Comparison of ENCODE assay signal across 16 cellular contexts in genomic region chr22:16567617-16568424, GRCh38. TPM values are rescaled to one million over a fixed set of nuclear protein-coding genes. Genes with fewer than 3 reads are reported as not detected.
DNase-seq lines count a peak whose midpoint lies in the region; ATAC-seq, FAIRE-seq and TF ChIP-seq lines count a peak whose summit lies in the region.
"Not testable (repeated sequence)": the region's sequence is repeated elsewhere in the genome, so short reads cannot be mapped to it uniquely, and the experiment has no call there.
"Had no signal": no experiment of that assay in that cellular context is flagged by ENCODE, and none has a peak within 500 bp of the region (broad histone marks: within the 10 kb centered on the region; RNA-seq: fewer than 3 reads in every experiment).

No MANE protein-coding gene starts in this region.

- BruUV-seq in K562 (replicated peaks; lab: Mats Ljungman, UMichigan); endothelial cell of umbilical vein (replicated peaks; lab: Mats Ljungman, UMichigan): not testable (repeated sequence)

- H3K4me3 ChIP-seq in MG63; K562; endothelial cell of umbilical vein (replicated peaks in 1 of 3; ENCODE audit: insufficient read depth in 1 of 3, low read depth in 1 of 3, low read length in 3 of 3); right cardiac atrium (ENCODE audit: low read length); neuronal stem cell (ENCODE audit: low read length in 2 of 2); spleen; aorta (ENCODE audit: low read length in 2 of 2): not testable (repeated sequence)

- WGBS in K562 (ENCODE audit: insufficient coverage, low coverage, missing lambda C conversion rate) = 6% methylated on average over 13 of the region's 13 CpGs
- 84% methylated on average over 13 of the region's 13 CpGs for WGBS in right cardiac atrium
- no CpG with 5 or more reads among the region's 13 CpGs for WGBS in neuronal stem cell (ENCODE audit: extremely low coverage in 2 of 2, insufficient read length in 2 of 2, insufficient replicate concordance in 1 of 2), 2 donors
- 87 to 100% (median 91%) methylated on average over 1 to 13 of the region's 13 CpGs for whole genome bisulfite sequencing in spleen, 5 donors
- WGBS in aorta, 2 donors = 83 to 88% methylated on average over 13 of the region's 13 CpGs

- CTCF ChIA-PET in K562 (lab: Yijun Ruan, JAX; ENCODE audit: low intra/inter-chr PET ratio); endothelial cell of umbilical vein (lab: Charles Lee): not testable (repeated sequence)

- H3K27ac ChIP-seq in K562 (ENCODE audit: extremely low read depth, low read depth, low read length); endothelial cell of umbilical vein (ENCODE audit: insufficient read depth, low read depth, low read length); right cardiac atrium (ENCODE audit: low read length); neuronal stem cell (replicated peaks; ENCODE audit: low read length); spleen; aorta (ENCODE audit: low read depth in 1 of 2, low read length in 2 of 2): not testable (repeated sequence)

- not testable (repeated sequence) for H3K4ac ChIP-seq in neuronal stem cell (ENCODE audit: low read length)

- in situ Hi-C loops in K562 (cut with MboI) = not testable (repeated sequence)

- not testable (repeated sequence) for H3K79me1 ChIP-seq in neuronal stem cell (ENCODE audit: low read depth, low read length)

- H2BK120ac ChIP-seq in neuronal stem cell (ENCODE audit: low read depth, low read length) = not testable (repeated sequence)

- not testable (repeated sequence) for TF ChIP-seq EP300 in K562 (IDR thresholded peaks at IDR 0.05; ENCODE audit: low read length)

- not testable (repeated sequence) for TF ChIP-seq POLR2A in K562 (conservative IDR thresholded peaks at IDR 0.05); endothelial cell of umbilical vein (IDR thresholded peaks at IDR 0.05; ENCODE audit: low read depth, low read length); spleen (IDR thresholded peaks at IDR 0.05)

- H4K91ac ChIP-seq in neuronal stem cell (ENCODE audit: low read depth, low read length, poor library complexity) = not testable (repeated sequence)

- H3K79me2 ChIP-seq in K562 (ENCODE audit: control insufficient read depth, insufficient read depth, low read length); endothelial cell of umbilical vein (ENCODE audit: control insufficient read depth, insufficient read depth, low read length): not testable (repeated sequence)

- not testable (repeated sequence) for H2AK5ac ChIP-seq in neuronal stem cell (ENCODE audit: low read depth, low read length)

- TF ChIP-seq CTCF in K562 (IDR thresholded peaks at IDR 0.05 in 2 of 3, conservative IDR thresholded peaks at IDR 0.05 in 1 of 3; ENCODE audit: insufficient read depth in 2 of 3, low read depth in 1 of 3, low read length in 3 of 3); endothelial cell of umbilical vein (IDR thresholded peaks at IDR 0.05; ENCODE audit: extremely low read depth in 1 of 2, insufficient read depth in 1 of 2, low read depth in 1 of 2, low read length in 2 of 2); spleen (IDR thresholded peaks at IDR 0.05 in 8 of 11, conservative IDR thresholded peaks at IDR 0.05 in 3 of 11): not testable (repeated sequence)

- H2BK12ac ChIP-seq in neuronal stem cell (ENCODE audit: low read length) = not testable (repeated sequence)

- H2AFZ ChIP-seq in K562 (ENCODE audit: low read depth, low read length); endothelial cell of umbilical vein (ENCODE audit: low read depth, low read length); neuronal stem cell (ENCODE audit: low read length): not testable (repeated sequence)

- POLR2A ChIA-PET in K562 (lab: Yijun Ruan, JAX) = interaction anchor here (0.5 kb wide), 1 partner anchor 15 kb away, joined by 3 read pairs; no protein-coding TSS in a partner anchor
- POLR2A ChIA-PET in endothelial cell of umbilical vein (lab: Charles Lee) = not testable (repeated sequence)

- peak; percentile 31 for DNase-seq in MG63
- not testable (repeated sequence) for DNase-seq in K562 (ENCODE audit: extremely low read depth in 1 of 4, low spot score in 3 of 4); endothelial cell of umbilical vein (ENCODE audit: low read depth, low spot score); neuronal stem cell (ENCODE audit: low spot score)
- peak in 2 of 3 donors; percentile 42 to 51 for DNase-seq in right cardiac atrium
- peak; percentile 66 for DNase-seq in spleen
- peak; percentile 51 to 66 for DNase-seq in aorta

- H3K36me3 ChIP-seq in MG63; K562 (ENCODE audit: control insufficient read depth, insufficient read depth, low read length); endothelial cell of umbilical vein (ENCODE audit: control insufficient read depth in 2 of 2, extremely low read depth in 1 of 2, insufficient read depth in 2 of 2, low read length in 2 of 2); neuronal stem cell (replicated peaks in 1 of 2; ENCODE audit: control insufficient read depth in 2 of 2, insufficient read depth in 2 of 2, low read length in 2 of 2); spleen; aorta (ENCODE audit: control insufficient read depth in 1 of 2, insufficient read depth in 2 of 2, low read length in 1 of 2): not testable (repeated sequence)

- H3K14ac ChIP-seq in neuronal stem cell (ENCODE audit: low read length) = not testable (repeated sequence)

- not testable (repeated sequence) for H3K9ac ChIP-seq in K562 (ENCODE audit: insufficient read depth in 1 of 2, low read depth in 2 of 2, low read length in 2 of 2); endothelial cell of umbilical vein (replicated peaks; ENCODE audit: extremely low read depth, insufficient read depth, low read length); neuronal stem cell (ENCODE audit: low read depth, low read length, poor library complexity)

- not testable (repeated sequence) for FAIRE-seq in K562 (lab: Jason Lieb, UNC)
- peak; percentile 8 for FAIRE-seq in endothelial cell of umbilical vein (lab: Jason Lieb, UNC)

- H3K23ac ChIP-seq in neuronal stem cell (ENCODE audit: low read depth, low read length, poor library complexity) = peak overlapping the region; percentile 65

- not testable (repeated sequence) for TF ChIP-seq RAD21 in K562 (CRISPR knock-in tag; conservative IDR thresholded peaks at IDR 0.05 in 1 of 2, IDR thresholded peaks at IDR 0.05 in 1 of 2)

- not testable (repeated sequence) for H3K27me3 ChIP-seq in MG63; endothelial cell of umbilical vein (ENCODE audit: control insufficient read depth in 2 of 2, insufficient read depth in 2 of 2, low read length in 2 of 2); right cardiac atrium (ENCODE audit: control insufficient read depth, insufficient read depth); neuronal stem cell (ENCODE audit: control insufficient read depth in 3 of 3, insufficient read depth in 3 of 3, low read depth in 1 of 3, low read length in 3 of 3); spleen (replicated peaks in 1 of 7); aorta (ENCODE audit: control insufficient read depth in 1 of 2, insufficient read depth in 2 of 2, low read length in 1 of 2)
- peaks cover 0 to 15% of the 10 kb centered on the region in 2 experiments; a peak in 2 of 5 replicates for H3K27me3 ChIP-seq in K562 (ENCODE audit: control insufficient read depth in 2 of 2, insufficient read depth in 2 of 2, low read length in 2 of 2)

- not testable (repeated sequence) for H2BK15ac ChIP-seq in neuronal stem cell (ENCODE audit: low read length)

- H2BK5ac ChIP-seq in neuronal stem cell (ENCODE audit: low read length) = not testable (repeated sequence)

- intact Hi-C loops in K562 (cut with micrococcal nuclease); endothelial cell of umbilical vein (cut with micrococcal nuclease); right cardiac atrium (cut with DNase I); spleen (cut with DNase I; ENCODE audit: low total_unique reads); aorta (cut with DNase I): not testable (repeated sequence)

- not testable (repeated sequence) for H3K9me3 ChIP-seq in MG63; K562 (replicated peaks; ENCODE audit: control insufficient read depth, insufficient read depth, low read depth, low read length); endothelial cell of umbilical vein (replicated peaks; ENCODE audit: control insufficient read depth, insufficient read depth, low read length); right cardiac atrium (ENCODE audit: control insufficient read depth, low read length); neuronal stem cell (replicated peaks in 1 of 2; ENCODE audit: control insufficient read depth in 2 of 2, insufficient read depth in 1 of 2, low read depth in 1 of 2, low read length in 2 of 2); spleen; aorta (ENCODE audit: control insufficient read depth, low read length)

- not testable (repeated sequence) for H3K9me1 ChIP-seq in K562 (ENCODE audit: control insufficient read depth, insufficient read depth, low read length); endothelial cell of umbilical vein (replicated peaks; ENCODE audit: control insufficient read depth, extremely low read depth, insufficient read depth, low read length)

- dilution Hi-C loops in endothelial cell of umbilical vein (cut with MboI; ENCODE audit: extremely low pct_ligation_motif_present, low sequenced_read_pairs) = not testable (repeated sequence)

- H3K4me1 ChIP-seq in K562 (replicated peaks in 1 of 2; ENCODE audit: control insufficient read depth in 2 of 2, insufficient read depth in 2 of 2, low read length in 2 of 2) = peaks cover 0 to 50% of the 10 kb centered on the region in 2 experiments; a peak in 3 of 5 replicates
- H3K4me1 ChIP-seq in endothelial cell of umbilical vein (ENCODE audit: control insufficient read depth, extremely low read depth, insufficient read depth, low read length); right cardiac atrium (ENCODE audit: control insufficient read depth, insufficient read depth, low read length); neuronal stem cell (ENCODE audit: control insufficient read depth in 2 of 2, insufficient read depth in 1 of 2, low read depth in 1 of 2, low read length in 2 of 2); spleen; aorta (ENCODE audit: control insufficient read depth in 1 of 2, insufficient read depth in 2 of 2, low read length in 2 of 2): not testable (repeated sequence)

- H4K8ac ChIP-seq in neuronal stem cell (ENCODE audit: low read depth, low read length) = not testable (repeated sequence)

- not testable (repeated sequence) for H3K18ac ChIP-seq in neuronal stem cell (ENCODE audit: low read length)

- H4K20me1 ChIP-seq in K562 (replicated peaks; ENCODE audit: control insufficient read depth, insufficient read depth, low read length); endothelial cell of umbilical vein (replicated peaks; ENCODE audit: control insufficient read depth, extremely low read depth, insufficient read depth, low read length): not testable (repeated sequence)

- H3K4me2 ChIP-seq in K562 (ENCODE audit: insufficient read depth, low read length); endothelial cell of umbilical vein (ENCODE audit: insufficient read depth, low read length); neuronal stem cell (ENCODE audit: insufficient read depth, low read length, poor library complexity, severe bottlenecking): not testable (repeated sequence)

- not testable (repeated sequence) for ATAC-seq in K562; right cardiac atrium; aorta (ENCODE audit: low FRiP score)

RNA-seq across cellular contexts. Expression of gene CCT8L2, which starts 24.8 kb away (rescaled TPM):
- not detected in 2 replicates for total RNA-seq in MG63 (2014; rRNA removed; shearing (Covaris generic); ENCODE audit: low replicate concordance)
- total RNA-seq in K562 (2011; cell fraction: chromatin; rRNA removed; ENCODE audit: low replicate concordance) = not detected in 2 replicates
- not detected in 2 replicates for total RNA-seq in K562 (2011; cell fraction: nucleolus; rRNA removed)
- total RNA-seq in K562 (2011; cell fraction: nucleoplasm; rRNA removed) = not detected in 2 replicates
- total RNA-seq in K562 (2014; rRNA removed) (not detected in 2 replicates), K562 (2014; rRNA removed; fragmentation: Illumina TruSeq; extraction: Trizol) (not detected in 2 replicates), K562 (2015; rRNA removed; fragmentation: Illumina TruSeq; extraction: Trizol) (not detected in 2 replicates), K562 (2021) (not detected in 2 replicates), endothelial cell of umbilical vein (not detected in 2 replicates), right cardiac atrium (not detected), spleen (not detected), aorta (not detected)
- polyA plus RNA-seq in K562 (2011; rRNA removed) (not detected in 2 replicates), K562 (2014; fragmentation: Illumina TruSeq; extraction: Trizol) (not detected in 2 replicates), K562 (2014; fragmentation: Nextera tagmentation; extraction: Ambion mirVana) (not detected), K562 (2014; rRNA removed) (0.13 TPM in 1 of 2 replicates, not detected in the other), endothelial cell of umbilical vein (not detected in 2 replicates), right cardiac atrium (not detected), spleen (not detected), aorta (not detected)
- polyA plus RNA-seq in K562 (2011; cell fraction: cytosol; rRNA removed) = not detected in 2 replicates
- not detected in 2 replicates for polyA plus RNA-seq in K562 (2011; cell fraction: nucleus; rRNA removed)
- polyA plus RNA-seq in K562 (2012) = 0.04 and 0.06 TPM in 2 replicates
- polyA minus RNA-seq in K562 (2011; rRNA and poly(A)+ RNA removed) = not detected in 2 replicates
- polyA minus RNA-seq in K562 (2011; cell fraction: cytosol; rRNA and poly(A)+ RNA removed) = not detected in 2 replicates
- polyA minus RNA-seq in K562 (2011; cell fraction: nucleus; rRNA and poly(A)+ RNA removed) = not detected in 2 replicates
- not detected in 2 replicates for polyA plus RNA-seq in endothelial cell of umbilical vein (2011; cell fraction: cytosol; rRNA removed)
- polyA plus RNA-seq in endothelial cell of umbilical vein (2011; cell fraction: nucleus; rRNA removed) = not detected in 2 replicates
- not detected in 2 replicates for polyA plus RNA-seq in endothelial cell of umbilical vein (2012)
- not detected in 2 replicates for polyA minus RNA-seq in endothelial cell of umbilical vein
- polyA minus RNA-seq in endothelial cell of umbilical vein (2011; cell fraction: cytosol; rRNA and poly(A)+ RNA removed) = not detected
- polyA minus RNA-seq in endothelial cell of umbilical vein (2011; cell fraction: nucleus; rRNA and poly(A)+ RNA removed) = not detected in 2 replicates
- polyA plus RNA-seq in neuronal stem cell (2013, experiment 1 of 2) = not detected
- polyA plus RNA-seq in neuronal stem cell (2013, experiment 2 of 2) = not detected
- total RNA-seq: Calu3; CD4-positive, alpha-beta memory T cell; Daoy; G401; GM23338; H4; H9 had no signal
- polyA plus RNA-seq: A549; BJ; CD4-positive, alpha-beta memory T cell; GM23338 had no signal
